ENCODE assay signal across 30 cellular contexts in the genomic region with DNA sequence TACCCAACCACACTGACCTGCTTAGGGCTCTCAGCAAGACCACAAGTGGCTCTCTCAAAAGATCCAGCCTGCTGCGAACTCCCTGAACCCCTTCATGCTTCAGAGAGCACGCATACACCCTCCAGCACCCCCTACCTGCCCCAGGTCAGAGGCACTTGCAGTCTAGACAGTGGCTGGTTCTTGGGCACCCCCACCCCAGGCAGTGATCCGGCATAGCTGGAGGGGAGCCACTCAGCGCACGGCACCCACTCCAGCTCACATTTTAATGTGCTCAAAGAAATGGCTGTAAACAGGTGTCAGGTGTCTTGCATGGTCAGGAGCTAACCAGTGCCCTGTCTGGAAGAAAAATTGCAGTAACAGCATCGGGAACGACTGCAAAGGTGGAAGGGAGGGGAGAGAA.
DNase-seq lines count a peak whose midpoint lies in the region; ATAC-seq and TF ChIP-seq lines count a peak whose summit lies in the region.
"Had no signal": no experiment of that assay in that cellular context is flagged by ENCODE, and none has a peak within 500 bp of the region (broad histone marks: within the 10 kb centered on the region; RNA-seq: fewer than 3 reads in every experiment).

No MANE protein-coding gene starts in this region.

- no peak overlapping the region for H3K27ac ChIP-seq in left lung
- H3K27ac ChIP-seq: coronary artery had no signal

- peak; percentile 2 for DNase-seq in NCI-H748 (lab: John Stamatoyannopoulos, UW; ENCODE audit: unreplicated experiment)
- DNase-seq in NCI-H748 treated with DMSO at 0.1 percent for 48 hours (lab: John Stamatoyannopoulos, UW), result no peak
- DNase-seq in NCI-H345 treated with DMSO at 0.1 percent for 48 hours (lab: John Stamatoyannopoulos, UW; ENCODE audit: unreplicated experiment), result peak; percentile 32
- no peak for DNase-seq in left lung
- DNase-seq in activated CD4-positive, alpha-beta T cell treated with anti-CD3 and anti-CD28 coated beads, Interleukin-2, amount 10 ng/mL, durations not matched to agents 7 days and 5 days, result no peak
- no peak for DNase-seq in activated CD4-positive, alpha-beta T cell treated with anti-CD3 and anti-CD28 coated beads for 1 hour
- no peak for DNase-seq in activated CD4-positive, CD25-positive, alpha-beta regulatory T cell (lab: John Stamatoyannopoulos, UW)
- DNase-seq in left colon, result no peak
- DNase-seq: activated CD4-positive, CD25-positive, alpha-beta regulatory T cell treated with anti-CD3 and anti-CD28 coated beads, Interleukin-2, amount 50 U/mL, for 72 hours; activated CD8-positive, alpha-beta memory T cell treated with anti-CD3 and anti-CD28 coated beads, Interleukin-2, amount 50 U/mL, for 48 hours; activated CD8-positive, alpha-beta T cell treated with anti-CD3 and anti-CD28 coated beads for 36 hours; activated naive CD4-positive, alpha-beta T cell treated with anti-CD3 and anti-CD28 coated beads for 36 hours; AML-193; caudate nucleus; CD4-positive, CD25-positive, alpha-beta regulatory T cell; effector CD8-positive, alpha-beta T cell; GOT3; midbrain; naive B cell; NCI-H2081 treated with DMSO at 0.1 percent for 48 hours; NCI-H510A treated with DMSO at 0.1 percent for 48 hours; Right ventricle myocardium superior; stimulated activated CD4-positive, alpha-beta T cell treated with anti-CD3 and anti-CD28 coated beads, Interleukin-15, amount 100 ng/mL, for 24 hours; upper lobe of left lung had no signal

- H3K27ac Mint-ChIP-seq in activated CD4-positive, alpha-beta T cell treated with anti-CD3 and anti-CD28 coated beads, Interleukin-2, amount 10 ng/mL, durations not matched to agents 7 days and 5 days, result no peak overlapping the region
- H3K27ac Mint-ChIP-seq: activated CD8-positive, alpha-beta T cell treated with anti-CD3 and anti-CD28 coated beads for 36 hours; activated naive CD4-positive, alpha-beta T cell treated with anti-CD3 and anti-CD28 coated beads for 36 hours; activated T-helper 1 cell treated with anti-CD3 and anti-CD28 coated beads, Interleukin-12 subunit alpha, Interleukin-12 subunit beta, Interleukin-2, Interleukin-4 antibody, amounts not matched to agents 30 ng/mL and 10 ng/mL and 1 ng/mL, durations not matched to agents 14 hours and 24 hours and 36 hours; CD4-positive, CD25-positive, alpha-beta regulatory T cell; naive B cell; stimulated activated effector memory CD8-positive, alpha-beta T cell treated with anti-CD3 and anti-CD28 coated beads, Interleukin-12 subunit alpha, Interleukin-12 subunit beta, amount 100 ng/mL, for 72 hours; T-helper 1 cell treated with Interleukin-12 subunit alpha and Interleukin-12 subunit beta and Interleukin-4 antibody, amounts not matched to agents 30 μg/mL and 1 μg/mL, for 36 hours had no signal

- ATAC-seq in left lung (peak; percentile 22), left colon (no peak)
- ATAC-seq: activated CD8-positive, alpha-beta T cell treated with anti-CD3 and anti-CD28 coated beads for 36 hours; Panc1; SK-N-SH treated with all-trans-retinoic acid at 6 μM for 48 hours; stimulated activated effector memory CD8-positive, alpha-beta T cell treated with anti-CD3 and anti-CD28 coated beads, Interleukin-12 subunit alpha, Interleukin-12 subunit beta, amount 100 ng/mL, for 72 hours had no signal

- H3K36me3 Mint-ChIP-seq in activated CD4-positive, alpha-beta T cell treated with anti-CD3 and anti-CD28 coated beads, Interleukin-2, amount 10 ng/mL, durations not matched to agents 7 days and 5 days (ENCODE audit: low read depth), result no peaks in the 10 kb centered on the region
- H3K36me3 Mint-ChIP-seq: CD4-positive, CD25-positive, alpha-beta regulatory T cell; naive B cell; stimulated activated effector memory CD8-positive, alpha-beta T cell treated with anti-CD3 and anti-CD28 coated beads, Interleukin-12 subunit alpha, Interleukin-12 subunit beta, amount 100 ng/mL, for 72 hours had no signal

- H3K27me3 ChIP-seq in left lung, result no peaks in the 10 kb centered on the region
- H3K27me3 ChIP-seq: upper lobe of left lung had no signal

- no peaks in the 10 kb centered on the region for H3K36me3 ChIP-seq in left lung
- H3K36me3 ChIP-seq: upper lobe of left lung had no signal

- H3K4me1 ChIP-seq in left lung, result no peaks in the 10 kb centered on the region
- H3K4me1 ChIP-seq: upper lobe of left lung had no signal

- H3K4me1 Mint-ChIP-seq in activated CD4-positive, alpha-beta T cell treated with anti-CD3 and anti-CD28 coated beads, Interleukin-2, amount 10 ng/mL, durations not matched to agents 7 days and 5 days, result no peaks in the 10 kb centered on the region
- H3K4me1 Mint-ChIP-seq: CD4-positive, CD25-positive, alpha-beta regulatory T cell; naive B cell; stimulated activated effector memory CD8-positive, alpha-beta T cell treated with anti-CD3 and anti-CD28 coated beads, Interleukin-12 subunit alpha, Interleukin-12 subunit beta, amount 100 ng/mL, for 72 hours had no signal

- CTCF ChIA-PET in activated CD4-positive, alpha-beta T cell treated with anti-CD3 and anti-CD28 coated beads, Interleukin-2, amount 10 ng/mL, durations not matched to agents 7 days and 5 days (lab: Charles Lee), result interaction anchor here (0.8 kb wide), 1 partner anchor 140 kb away, joined by 3 read pairs; no protein-coding TSS in a partner anchor

- no peaks in the 10 kb centered on the region for H3K9me3 Mint-ChIP-seq in activated CD4-positive, alpha-beta T cell treated with anti-CD3 and anti-CD28 coated beads, Interleukin-2, amount 10 ng/mL, durations not matched to agents 7 days and 5 days
- H3K9me3 Mint-ChIP-seq: activated CD8-positive, alpha-beta T cell treated with anti-CD3 and anti-CD28 coated beads for 36 hours; activated naive CD4-positive, alpha-beta T cell treated with anti-CD3 and anti-CD28 coated beads for 36 hours; activated T-helper 1 cell treated with anti-CD3 and anti-CD28 coated beads, Interleukin-12 subunit alpha, Interleukin-12 subunit beta, Interleukin-2, Interleukin-4 antibody, amounts not matched to agents 30 ng/mL and 10 ng/mL and 1 ng/mL, durations not matched to agents 14 hours and 24 hours and 36 hours; stimulated activated effector memory CD8-positive, alpha-beta T cell treated with anti-CD3 and anti-CD28 coated beads, Interleukin-12 subunit alpha, Interleukin-12 subunit beta, amount 100 ng/mL, for 72 hours; T-helper 1 cell treated with Interleukin-12 subunit alpha and Interleukin-12 subunit beta and Interleukin-4 antibody, amounts not matched to agents 30 μg/mL and 1 μg/mL, for 36 hours had no signal

- H3K9me3 ChIP-seq in left lung, result no peaks in the 10 kb centered on the region
- H3K9me3 ChIP-seq: upper lobe of left lung had no signal

- H3K4me3 ChIP-seq in left lung, result no peak overlapping the region
- H3K4me3 ChIP-seq: coronary artery, upper lobe of left lung had no signal

- H3K4me3 Mint-ChIP-seq in activated CD4-positive, alpha-beta T cell treated with anti-CD3 and anti-CD28 coated beads, Interleukin-2, amount 10 ng/mL, durations not matched to agents 7 days and 5 days, result no peak overlapping the region
- H3K4me3 Mint-ChIP-seq: activated CD8-positive, alpha-beta T cell treated with anti-CD3 and anti-CD28 coated beads for 36 hours; activated naive CD4-positive, alpha-beta T cell treated with anti-CD3 and anti-CD28 coated beads for 36 hours; activated T-helper 1 cell treated with anti-CD3 and anti-CD28 coated beads, Interleukin-12 subunit alpha, Interleukin-12 subunit beta, Interleukin-2, Interleukin-4 antibody, amounts not matched to agents 30 ng/mL and 10 ng/mL and 1 ng/mL, durations not matched to agents 14 hours and 24 hours and 36 hours; CD4-positive, CD25-positive, alpha-beta regulatory T cell; naive B cell; stimulated activated effector memory CD8-positive, alpha-beta T cell treated with anti-CD3 and anti-CD28 coated beads, Interleukin-12 subunit alpha, Interleukin-12 subunit beta, amount 100 ng/mL, for 72 hours; T-helper 1 cell treated with Interleukin-12 subunit alpha and Interleukin-12 subunit beta and Interleukin-4 antibody, amounts not matched to agents 30 μg/mL and 1 μg/mL, for 36 hours had no signal

- intact Hi-C loops in left lung (cut with DNase I) (no loop called here), left colon (cut with DNase I, micrococcal nuclease) (no loop called here)

- H3K27me3 Mint-ChIP-seq in activated CD4-positive, alpha-beta T cell treated with anti-CD3 and anti-CD28 coated beads, Interleukin-2, amount 10 ng/mL, durations not matched to agents 7 days and 5 days, result peaks cover 2% of the 10 kb centered on the region
- H3K27me3 Mint-ChIP-seq: CD4-positive, CD25-positive, alpha-beta regulatory T cell had no signal

- TF ChIP-seq CTCF in left lung (IDR thresholded peaks at IDR 0.05), result no peak

- POLR2A ChIA-PET in activated CD4-positive, alpha-beta T cell treated with anti-CD3 and anti-CD28 coated beads, Interleukin-2, amount 10 ng/mL, durations not matched to agents 7 days and 5 days (lab: Charles Lee), result no interaction called here

Comparison
In these comparisons a context has a peak if more than half of its experiments do, and no peak if none do; other contexts are left out.
1. DNase-seq: peak in NCI-H748 (single experiment) and NCI-H345 treated with DMSO at 0.1 percent for 48 hours (single experiment); none in NCI-H748 treated with DMSO at 0.1 percent for 48 hours (single experiment), left lung (0 of 2), activated CD4-positive, alpha-beta T cell treated with anti-CD3 and anti-CD28 coated beads, Interleukin-2, amount 10 ng/mL, durations not matched to agents 7 days and 5 days (single experiment), activated CD4-positive, alpha-beta T cell treated with anti-CD3 and anti-CD28 coated beads for 1 hour (single experiment), activated CD4-positive, CD25-positive, alpha-beta regulatory T cell (0 of 4) and left colon (0 of 2).